Comparison of ENCODE assay signal across 9 cellular contexts in genomic region chrX:48083212-48083611, GRCh38. TPM values are rescaled to one million over a fixed set of nuclear protein-coding genes. Genes with fewer than 3 reads are reported as not detected.
DNase-seq lines count a peak whose midpoint lies in the region; ATAC-seq, FAIRE-seq and TF ChIP-seq lines count a peak whose summit lies in the region.
"Had no signal": no experiment of that assay in that cellular context is flagged by ENCODE, and none has a peak within 500 bp of the region (broad histone marks: within the 10 kb centered on the region; RNA-seq: fewer than 3 reads in every experiment).

No MANE protein-coding gene starts in this region.

- H4K20me1 ChIP-seq in PC-9 (ENCODE audit: insufficient read depth): no peaks in the 10 kb centered on the region

- no peaks in the 10 kb centered on the region for H3K36me3 ChIP-seq in PC-9 (ENCODE audit: low read depth)

- no peaks in the 10 kb centered on the region for H3K27me3 ChIP-seq in PC-9 (ENCODE audit: insufficient read depth, low read depth)

- no peaks in the 10 kb centered on the region for H3K79me2 ChIP-seq in PC-9 (ENCODE audit: low read depth)

- no peak overlapping the region for H3K27ac ChIP-seq in PC-9

- H2AFZ ChIP-seq in PC-9: no peak overlapping the region

- POLR2A ChIA-PET in PC-9 (lab: Charles Lee; ENCODE audit: unreplicated experiment): interaction anchor here (0.6 kb wide), 1 partner anchor 783 kb away, joined by 6 read pairs; no protein-coding TSS in a partner anchor

- no peaks in the 10 kb centered on the region for H3K9me2 ChIP-seq in PC-9 (ENCODE audit: insufficient read depth)

- no peaks in the 10 kb centered on the region for H3F3A ChIP-seq in PC-9 (ENCODE audit: insufficient read depth, low read depth)

- peak; percentile 55; the same call in 1 of the 2 replicates for TF ChIP-seq CTCF in PC-9 (conservative IDR thresholded peaks at IDR 0.05)

- DNase-seq in EH (ENCODE audit: low read depth) (peak; percentile 49), PC-9 (peak in 1 of 2 experiments; percentile 18), frontal cortex (ENCODE audit: low spot score in 2 of 2) (peak; percentile 4 to 22), pons (ENCODE audit: low spot score) (peak; percentile 43)
- DNase-seq in activated effector memory CD4-positive, alpha-beta T cell treated with Interleukin-2 at 50 U/mL for 16 hours: peak; percentile 20

- intact Hi-C loops in PC-9 (cut with micrococcal nuclease; ENCODE audit: unreplicated experiment): loop anchor here (2.0 kb wide), 1 partner anchor 428 kb away; no protein-coding TSS in a partner anchor

- CTCF ChIA-PET in PC-9 (lab: Charles Lee): interaction anchor here (0.6 kb wide), 1 partner anchor 226 kb away, joined by 4 read pairs; no protein-coding TSS in a partner anchor

- no peak overlapping the region for H3K4me3 ChIP-seq in PC-9

- no peaks in the 10 kb centered on the region for H3K4me1 ChIP-seq in PC-9 (replicated peaks; ENCODE audit: insufficient read depth)

- ATAC-seq in HG02870 (IDR thresholded peaks at IDR 0.05; ENCODE audit: unreplicated experiment) (peak; percentile 51), GM18909 (IDR thresholded peaks at IDR 0.05; ENCODE audit: poor library complexity, unreplicated experiment) (no peak), GM18520 (IDR thresholded peaks at IDR 0.05; ENCODE audit: unreplicated experiment) (no peak)

- no peak overlapping the region for H3K4me2 ChIP-seq in PC-9

- BruUV-seq in PC-9 (replicated peaks; lab: Mats Ljungman, UMichigan): no TSS peak

- H3K9me3 ChIP-seq in PC-9 (ENCODE audit: insufficient read depth, low read depth): no peaks in the 10 kb centered on the region

- no peak for FAIRE-seq in frontal cortex (lab: Jason Lieb, UNC)

RNA-seq across cellular contexts. Expression of gene ZNF630, which starts 11.8 kb away (rescaled TPM):
- total RNA-seq in PC-9 (2021) (2.3 and 3.0 TPM in 2 replicates), frontal cortex (8.6 TPM)

RNA-seq across cellular contexts. Expression of gene SPACA5B, which starts 47.2 kb away (rescaled TPM):
- not detected in 2 replicates for total RNA-seq in PC-9 (2021)
- total RNA-seq in frontal cortex: not detected
- total RNA-seq: temporal lobe had no signal
